Comparison of ENCODE assay signal across 8 cellular contexts in genomic region chr3:52537165-52537635, GRCh38. TPM values are rescaled to one million over a fixed set of nuclear protein-coding genes. Genes with fewer than 3 reads are reported as not detected.
A peak's percentile ranks its signal among the peaks of the same experiment; 100 is the strongest.
DNase-seq lines count a peak whose midpoint lies in the region; ATAC-seq and TF ChIP-seq lines count a peak whose summit lies in the region.

No MANE protein-coding gene starts in this region.

- no peaks in the 10 kb centered on the region for H3K9me3 Mint-ChIP-seq in dendritic cell treated with granulocyte-macrophage colony-stimulating factor and Interleukin-4, amounts not matched to agents 40 ng/mL and 50 ng/mL, for 4 days

- no peak for ATAC-seq in HG03457 (IDR thresholded peaks at IDR 0.05; ENCODE audit: unreplicated experiment)

- peak overlapping the region; percentile 94 for H3K4me3 ChIP-seq in AG04450 (ENCODE audit: low read depth, low read length)
- peak overlapping the region; percentile 84 for H3K4me3 ChIP-seq in MG63
- peak overlapping the region; percentile 83 for H3K4me3 ChIP-seq in mucosa of stomach (ENCODE audit: low read length)

- H3K27ac ChIP-seq in AG04450 (ENCODE audit: low read depth, low read length) = peak overlapping the region; percentile 84

- peaks cover 2% of the 10 kb centered on the region for H3K27me3 Mint-ChIP-seq in dendritic cell treated with granulocyte-macrophage colony-stimulating factor and Interleukin-4, amounts not matched to agents 40 ng/mL and 50 ng/mL, for 4 days

- POLR2A ChIA-PET in AG04450 (lab: Yijun Ruan, JAX) = no interaction called here

- CTCF ChIA-PET in AG04450 (lab: Charles Lee) = no interaction called here

- intact Hi-C loops in dendritic cell treated with granulocyte-macrophage colony-stimulating factor and Interleukin-4, amounts not matched to agents 40 ng/mL and 50 ng/mL, for 4 days (cut with micrococcal nuclease) = loop anchor here (5.0 kb wide), 1 partner anchor 80 kb away; the partner anchor contains the start of gene NISCH

- no peak for DNase-seq in AG04450 (ENCODE audit: low read depth, low spot score)
- DNase-seq in MG63 = no peak
- no peak for DNase-seq in SHP77 (lab: John Stamatoyannopoulos, UW)
- no peak for DNase-seq in Kasumi-1 (lab: John Stamatoyannopoulos, UW)
- no peak for DNase-seq in stimulated activated naive CD4-positive, alpha-beta T cell treated with Interleukin-2 at 50 U/mL for 16 hours (lab: John Stamatoyannopoulos, UW)

- H3K9ac ChIP-seq in mucosa of stomach (ENCODE audit: low read length) = peak overlapping the region; percentile 89

- H3K36me3 ChIP-seq in MG63 = peaks cover 15% of the 10 kb centered on the region
- no peaks in the 10 kb centered on the region for H3K36me3 ChIP-seq in mucosa of stomach (ENCODE audit: control insufficient read depth, insufficient read depth, low read length)

- H3K9me3 ChIP-seq in AG04450 (ENCODE audit: control insufficient read depth, insufficient read depth, low read length) (no peaks in the 10 kb centered on the region; the same call in 1 of the 2 replicates), MG63 (no peaks in the 10 kb centered on the region), mucosa of stomach (ENCODE audit: control insufficient read depth, low read length) (no peaks in the 10 kb centered on the region)

- H3K4me1 Mint-ChIP-seq in dendritic cell treated with granulocyte-macrophage colony-stimulating factor and Interleukin-4, amounts not matched to agents 40 ng/mL and 50 ng/mL, for 4 days (ENCODE audit: low read depth) = peaks cover 62% of the 10 kb centered on the region

- H3K4me1 ChIP-seq in mucosa of stomach (ENCODE audit: control insufficient read depth, insufficient read depth, low read length) = peaks cover 40% of the 10 kb centered on the region

- H3K36me3 Mint-ChIP-seq in dendritic cell treated with granulocyte-macrophage colony-stimulating factor and Interleukin-4, amounts not matched to agents 40 ng/mL and 50 ng/mL, for 4 days (ENCODE audit: low read depth) = peaks cover 54% of the 10 kb centered on the region

- peak overlapping the region; percentile 91 for H3K27ac Mint-ChIP-seq in dendritic cell treated with granulocyte-macrophage colony-stimulating factor and Interleukin-4, amounts not matched to agents 40 ng/mL and 50 ng/mL, for 4 days

- H3K4me3 Mint-ChIP-seq in dendritic cell treated with granulocyte-macrophage colony-stimulating factor and Interleukin-4, amounts not matched to agents 40 ng/mL and 50 ng/mL, for 4 days = peak overlapping the region; percentile 80

- TF ChIP-seq CTCF in AG04450 (IDR thresholded peaks at IDR 0.05; ENCODE audit: low read depth, low read length) = no peak

- H3K27me3 ChIP-seq in AG04450 (ENCODE audit: control insufficient read depth, insufficient read depth, low read length) (no peaks in the 10 kb centered on the region), MG63 (no peaks in the 10 kb centered on the region), mucosa of stomach (ENCODE audit: control insufficient read depth, insufficient read depth, low read length) (no peaks in the 10 kb centered on the region)

RNA-seq across cellular contexts. Expression of gene UQCC5, which starts 0.8 kb away (rescaled TPM):
- 8.7 and 9.5 TPM in 2 replicates for polyA plus RNA-seq in AG04450 (2011; rRNA removed)
- polyA minus RNA-seq in AG04450 (2011; rRNA and poly(A)+ RNA removed) = 3.9 and 6.4 TPM in 2 replicates
- total RNA-seq in MG63 (2014; rRNA removed; shearing (Covaris generic); ENCODE audit: low replicate concordance) = 0.20 TPM in 1 of 2 replicates, not detected in the other

RNA-seq across cellular contexts. Expression of gene NT5DC2, which starts 3.5 kb away (rescaled TPM):
- polyA plus RNA-seq in AG04450 (2011; rRNA removed) = 97.9 and 154 TPM in 2 replicates
- polyA minus RNA-seq in AG04450 (2011; rRNA and poly(A)+ RNA removed) = 130 and 174 TPM in 2 replicates
- 7.2 and 21.5 TPM in 2 replicates for total RNA-seq in MG63 (2014; rRNA removed; shearing (Covaris generic); ENCODE audit: low replicate concordance)

RNA-seq across cellular contexts. Expression of gene STAB1, which starts 42.1 kb away (rescaled TPM):
- polyA plus RNA-seq in AG04450 (2011; rRNA removed) = 0.02 TPM in 1 of 2 replicates, not detected in the other
- polyA minus RNA-seq in AG04450 (2011; rRNA and poly(A)+ RNA removed) = 0.09 TPM in 1 of 2 replicates, not detected in the other
- not detected in 2 replicates for total RNA-seq in MG63 (2014; rRNA removed; shearing (Covaris generic); ENCODE audit: low replicate concordance)
